ENCODE assay signal across 8 cellular contexts in genomic region chr17:42517516-42517915, GRCh38. TPM values are rescaled to one million over a fixed set of nuclear protein-coding genes. Genes with fewer than 3 reads are reported as not detected.
DNase-seq lines count a peak whose midpoint lies in the region; ATAC-seq, FAIRE-seq and TF ChIP-seq lines count a peak whose summit lies in the region.

No MANE protein-coding gene starts in this region.

- peak overlapping the region; percentile 40 for H3K27ac ChIP-seq in 22Rv1
- peak overlapping the region; percentile 95 for H3K27ac ChIP-seq in colonic mucosa

- no peaks in the 10 kb centered on the region for H3K9me3 ChIP-seq in colonic mucosa

- H3K36me3 ChIP-seq in colonic mucosa, result no peaks in the 10 kb centered on the region

- intact Hi-C loops in colonic mucosa (cut with DNase I), result loop anchor here (2.0 kb wide), 1 partner anchor 89 kb away; no protein-coding TSS in a partner anchor
- intact Hi-C loops in lower leg skin (cut with DNase I; ENCODE audit: low total_unique reads), result loop anchor here (5.0 to 10.0 kb wide), 2 partner anchors 53 to 195 kb away; no protein-coding TSS in a partner anchor

- peak overlapping the region in 1 of 2 donors; percentile 76 for H3K9ac ChIP-seq in colonic mucosa (ENCODE audit: low read depth in 2 of 2, low read length in 2 of 2)

- 3 to 4% methylated on average over 9 of the region's 9 CpGs for WGBS in lower leg skin, 2 donors

- no peaks in the 10 kb centered on the region for H3K27me3 ChIP-seq in colonic mucosa

- TF ChIP-seq POLR2A in GM12891 (IDR thresholded peaks at IDR 0.05; ENCODE audit: low read depth, low read length) (no peak), lower leg skin (IDR thresholded peaks at IDR 0.05) (no peak)

- H3K4me1 ChIP-seq in colonic mucosa, result peaks cover 39% of the 10 kb centered on the region

- peak; percentile 74 for DNase-seq in GM12891 (ENCODE audit: insufficient read length, low spot score)
- peak; percentile 70 to 77 for DNase-seq in NCI-H524 (lab: John Stamatoyannopoulos, UW)
- DNase-seq in activated CD4-positive, alpha-beta T cell treated with anti-CD3 and anti-CD28 coated beads, Interleukin-2, amount 50 U/mL, for 1 hour, result peak; percentile 85
- peak; percentile 95 for DNase-seq in colonic mucosa
- DNase-seq in lower leg skin (ENCODE audit: low spot score in 2 of 2), result peak; percentile 88 to 98
- peak; percentile 69 to 87 for DNase-seq in stimulated activated CD4-positive, alpha-beta T cell treated with anti-CD3 and anti-CD28 coated beads, Interleukin-4, amount 100 ng/mL, for 48 hours (ENCODE audit: low read depth in 2 of 2)

- no peak overlapping the region for H3K4me3 ChIP-seq in colonic mucosa
- no peak overlapping the region for H3K4me3 ChIP-seq in lower leg skin (ENCODE audit: low read depth, poor library complexity, severe bottlenecking)

- TF ChIP-seq CTCF in 22Rv1 (IDR thresholded peaks at IDR 0.05) (peak; percentile 96), colonic mucosa (IDR thresholded peaks at IDR 0.05) (peak; percentile 99), lower leg skin (IDR thresholded peaks at IDR 0.05) (peak in 1 of 3 donors; percentile 95)

- no peak for ATAC-seq in HG03139 (IDR thresholded peaks at IDR 0.05; ENCODE audit: unreplicated experiment)

- FAIRE-seq in GM12891 (lab: Jason Lieb, UNC), result peak; percentile 89

TF ChIP-seq in GM12891, 5 proteins besides CTCF, POLR2A, EP300 and RAD21:
- TF ChIP-seq SPI1 (IDR thresholded peaks at IDR 0.05; ENCODE audit: low read depth, low read length), result 0 out of 2 replicates have a peak, but pooled peaks have one; percentile 26
- no peak for TF ChIP-seq PAX5 (IDR thresholded peaks at IDR 0.05; ENCODE audit: insufficient read depth, low read length, severe bottlenecking)
- 0 out of 2 replicates have a peak, but pooled peaks have one; percentile 37 for TF ChIP-seq POU2F2 (IDR thresholded peaks at IDR 0.05; ENCODE audit: low read depth, low read length)
- no peak for TF ChIP-seq TAF1 (IDR thresholded peaks at IDR 0.05; ENCODE audit: low read depth, low read length)
- no peak for TF ChIP-seq POLR2AphosphoS5 (IDR thresholded peaks at IDR 0.05; ENCODE audit: low read depth, low read length)

RNA-seq across cellular contexts. Expression of gene NAGLU, which starts 18.5 kb away (rescaled TPM):
- 13.7 TPM for polyA plus RNA-seq in GM12891 (2012; ENCODE audit: low read depth, missing spikeins)
- 10 to 100 TPM; 27.8 to 38.6 TPM for total RNA-seq in colonic mucosa
- 10 to 100 TPM; 32.9 to 50.5 (median 36.7) TPM for total RNA-seq in lower leg skin

RNA-seq across cellular contexts. Expression of gene HSD17B1, which starts 35.2 kb away (rescaled TPM):
- 0.72 TPM for polyA plus RNA-seq in GM12891 (2012; ENCODE audit: low read depth, missing spikeins)
- total RNA-seq in colonic mucosa (1 to 10 TPM in 1 of 2 donors, under 1 TPM in 1; 0.88 to 1.7 TPM), lower leg skin (1 to 10 TPM; 2.3 to 6.6 (median 4.6) TPM)

RNA-seq across cellular contexts. Expression of gene COASY, which starts 44.4 kb away (rescaled TPM):
- polyA plus RNA-seq in GM12891 (2012; ENCODE audit: low read depth, missing spikeins), result 61.8 TPM
- total RNA-seq in colonic mucosa, result 100 to 1,000 TPM in 1 of 2 donors, 10 to 100 TPM in 1; 94.2 to 176 TPM
- total RNA-seq in lower leg skin, result 10 to 100 TPM; 32.4 to 49.5 (median 41.7) TPM

RNA-seq across cellular contexts. Expression of gene MLX, which starts 49.4 kb away (rescaled TPM):
- polyA plus RNA-seq in GM12891 (2012; ENCODE audit: low read depth, missing spikeins), result 30.3 TPM
- total RNA-seq in colonic mucosa, result 10 to 100 TPM; 79.6 to 83.0 TPM
- 10 to 100 TPM; 37.8 to 43.2 (median 39.3) TPM for total RNA-seq in lower leg skin

RNA-seq across cellular contexts. Expression of gene ATP6V0A1, which starts 58.8 kb away (rescaled TPM):
- 27.1 TPM for polyA plus RNA-seq in GM12891 (2012; ENCODE audit: low read depth, missing spikeins)
- total RNA-seq in colonic mucosa (10 to 100 TPM; 77.6 to 93.0 TPM), lower leg skin (10 to 100 TPM; 87.6 to 95.3 (median 91.3) TPM)
